8 cellular contexts compared by ENCODE assay signal in the genomic region with DNA sequence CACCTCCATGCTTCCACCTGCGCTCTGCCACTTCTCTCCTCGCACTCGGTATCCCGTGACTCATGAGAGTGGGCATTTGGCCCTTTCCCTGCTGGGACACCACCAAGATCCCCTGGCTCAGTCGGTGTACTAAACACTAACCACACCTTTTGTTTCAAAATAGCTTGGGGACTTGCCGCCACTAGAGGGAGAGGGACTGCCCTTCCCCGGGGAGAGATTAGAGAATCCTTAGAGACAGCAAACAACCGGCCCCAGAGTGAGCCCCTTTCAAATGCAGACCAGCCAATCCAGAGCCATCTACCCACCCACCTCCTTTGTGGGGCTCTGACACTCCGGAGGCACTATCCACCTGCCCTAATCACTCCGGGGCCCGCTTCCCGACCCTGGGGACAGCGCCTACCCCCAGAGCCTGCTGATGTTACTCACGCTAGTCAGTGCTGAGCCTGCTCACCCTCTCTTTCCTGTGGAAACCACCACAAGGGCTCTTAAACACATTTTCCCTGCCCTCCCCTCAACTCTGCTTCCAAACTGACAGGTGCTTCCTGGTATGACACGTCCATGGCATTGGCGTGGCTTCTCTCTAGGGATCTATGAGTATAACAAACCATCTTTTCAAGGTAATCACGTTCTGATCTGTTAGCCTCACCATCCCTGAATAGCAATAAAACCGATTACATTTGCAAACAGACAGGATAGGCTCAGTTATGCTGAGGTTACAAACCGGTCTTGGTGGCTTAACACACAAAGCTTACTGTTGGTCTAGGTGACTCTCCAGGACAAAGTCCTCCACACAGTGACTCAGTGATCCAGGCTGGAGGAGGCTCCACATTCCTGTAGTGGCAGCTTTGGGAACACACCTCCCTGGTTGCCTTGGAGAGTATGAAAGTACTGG.
A peak's percentile ranks its signal among the peaks of the same experiment; 100 is the strongest.
DNase-seq lines count a peak whose midpoint lies in the region; ATAC-seq, FAIRE-seq and TF ChIP-seq lines count a peak whose summit lies in the region.

No MANE protein-coding gene starts in this region.

- ATAC-seq in GM21447 (IDR thresholded peaks at IDR 0.05; ENCODE audit: unreplicated experiment), result no peak

- in situ Hi-C loops in GM13976 (cut with MboI; ENCODE audit: low sequenced_read_pairs, unreplicated experiment), result no loop called here

- DNase-seq in A172 (ENCODE audit: low spot score) (peak; percentile 19), GM13976 (ENCODE audit: low spot score) (peak; percentile 76), NAMALWA (ENCODE audit: low spot score) (peak; percentile 56), UCSD-AML1 (lab: John Stamatoyannopoulos, UW; ENCODE audit: unreplicated experiment) (peak; percentile 56), fibroblast of mammary gland (ENCODE audit: low read depth) (no peak), retina (peak; percentile 46), urothelium cell line (ENCODE audit: low spot score) (no peak)

- H3K4me3 ChIP-seq in fibroblast of mammary gland (ENCODE audit: control insufficient read depth, low read depth, low read length), result no peak overlapping the region

- no peak for FAIRE-seq in urothelium cell line (lab: Jason Lieb, UNC)

- TF ChIP-seq CTCF in GM13976 (IDR thresholded peaks at IDR 0.05; ENCODE audit: borderline replicate concordance, control extremely low read depth, extremely low read depth, insufficient read depth, missing control alignments), result peak; percentile 34
- TF ChIP-seq CTCF in fibroblast of mammary gland (conservative IDR thresholded peaks at IDR 0.05; ENCODE audit: control insufficient read depth, insufficient read depth, low read depth, low read length), result peak; percentile 28

Comparison
In these comparisons a context has a peak if more than half of its experiments do, and no peak if none do; other contexts are left out.
1. DNase-seq: peak in A172 (single experiment), GM13976 (single experiment), NAMALWA (single experiment), UCSD-AML1 (single experiment) and retina (single experiment); none in fibroblast of mammary gland (single experiment) and urothelium cell line (single experiment).